ENCODE assay signal across 10 cellular contexts in genomic region chr5:67350600-67351315, GRCh38.
DNase-seq lines count a peak whose midpoint lies in the region; FAIRE-seq lines count a peak whose summit lies in the region.
"Had no signal": no experiment of that assay in that cellular context is flagged by ENCODE, and none has a peak within 500 bp of the region (broad histone marks: within the 10 kb centered on the region; RNA-seq: fewer than 3 reads in every experiment).

No MANE protein-coding gene starts in this region.

- H3K9me3 Mint-ChIP-seq in CD8-positive, alpha-beta memory T cell = no peaks in the 10 kb centered on the region
- H3K9me3 Mint-ChIP-seq in T-helper 2 cell treated with Interferon-gamma antibody and Interleukin-4, amounts not matched to agents 5 μg/mL and 100 μg/mL, for 36 hours = no peaks in the 10 kb centered on the region
- no peaks in the 10 kb centered on the region for H3K9me3 Mint-ChIP-seq in immature natural killer cell

- peak in 2 of 5 donors; percentile 23 to 26 for DNase-seq in CD8-positive, alpha-beta memory T cell
- peak; percentile 30 to 40 for DNase-seq in Kasumi-1 (lab: John Stamatoyannopoulos, UW)
- DNase-seq in T-helper 2 cell treated with Interferon-gamma antibody and Interleukin-4, amounts not matched to agents 5 μg/mL and 100 μg/mL, for 36 hours (ENCODE audit: low spot score) = no peak
- peak; percentile 18 to 55 (median 43) for DNase-seq in immature natural killer cell
- no peak for DNase-seq in cortex of kidney (lab: John Stamatoyannopoulos, UW)
- DNase-seq in GM19240 (ENCODE audit: insufficient read length, low spot score) = no peak
- DNase-seq in RCC 7860 (ENCODE audit: low spot score) = no peak
- DNase-seq in HAP-1 (ENCODE audit: low spot score in 2 of 2) = no peak
- DNase-seq: WERI-Rb-1 had no signal

- peaks cover 0 to 3% (median 1%) of the 10 kb centered on the region in 3 donors for H3K36me3 Mint-ChIP-seq in CD8-positive, alpha-beta memory T cell
- no peaks in the 10 kb centered on the region for H3K36me3 Mint-ChIP-seq in T-helper 2 cell treated with Interferon-gamma antibody and Interleukin-4, amounts not matched to agents 5 μg/mL and 100 μg/mL, for 36 hours (ENCODE audit: low read depth)
- peaks cover 0 to 2% (median 0%) of the 10 kb centered on the region in 3 donors for H3K36me3 Mint-ChIP-seq in immature natural killer cell

- H3K9me3 ChIP-seq in CD8-positive, alpha-beta memory T cell (ENCODE audit: low read length) = no peaks in the 10 kb centered on the region
- no peaks in the 10 kb centered on the region for H3K9me3 ChIP-seq in HAP-1

- no peak overlapping the region for H3K27ac ChIP-seq in CD8-positive, alpha-beta memory T cell (ENCODE audit: low read depth, low read length)
- H3K27ac ChIP-seq: WERI-Rb-1 had no signal

- no peak for FAIRE-seq in RCC 7860 (lab: Jason Lieb, UNC)
- FAIRE-seq: K562 had no signal

- peak overlapping the region; percentile 21 to 96 (median 58) for H3K27ac Mint-ChIP-seq in CD8-positive, alpha-beta memory T cell
- no peak overlapping the region for H3K27ac Mint-ChIP-seq in T-helper 2 cell treated with Interferon-gamma antibody and Interleukin-4, amounts not matched to agents 5 μg/mL and 100 μg/mL, for 36 hours
- H3K27ac Mint-ChIP-seq in immature natural killer cell = peak overlapping the region; percentile 52 to 92 (median 76)

- peaks cover 21 to 24% (median 21%) of the 10 kb centered on the region in 3 donors for H3K4me1 Mint-ChIP-seq in CD8-positive, alpha-beta memory T cell
- peaks cover 5% of the 10 kb centered on the region for H3K4me1 Mint-ChIP-seq in T-helper 2 cell treated with Interferon-gamma antibody and Interleukin-4, amounts not matched to agents 5 μg/mL and 100 μg/mL, for 36 hours (ENCODE audit: low read depth)
- H3K4me1 Mint-ChIP-seq in immature natural killer cell = peaks cover 35 to 36% of the 10 kb centered on the region in 2 donors

- H3K4me3 Mint-ChIP-seq in CD8-positive, alpha-beta memory T cell = peak overlapping the region; percentile 63 to 90 (median 81)
- peak overlapping the region; percentile 44 for H3K4me3 Mint-ChIP-seq in T-helper 2 cell treated with Interferon-gamma antibody and Interleukin-4, amounts not matched to agents 5 μg/mL and 100 μg/mL, for 36 hours
- peak overlapping the region; percentile 79 to 87 (median 81) for H3K4me3 Mint-ChIP-seq in immature natural killer cell

- H3K27me3 ChIP-seq in CD8-positive, alpha-beta memory T cell (ENCODE audit: insufficient read depth, low read length, poor library complexity, severe bottlenecking) = no peaks in the 10 kb centered on the region
- H3K27me3 ChIP-seq in HAP-1 (ENCODE audit: low read depth) = no peaks in the 10 kb centered on the region

- H3K4me1 ChIP-seq in CD8-positive, alpha-beta memory T cell (ENCODE audit: insufficient read depth, low read length) = peaks cover 8% of the 10 kb centered on the region
- H3K4me1 ChIP-seq in HAP-1 = peaks cover 25% of the 10 kb centered on the region

- peaks cover 0 to 3% of the 10 kb centered on the region in 2 donors for H3K27me3 Mint-ChIP-seq in CD8-positive, alpha-beta memory T cell
- H3K27me3 Mint-ChIP-seq in T-helper 2 cell treated with Interferon-gamma antibody and Interleukin-4, amounts not matched to agents 5 μg/mL and 100 μg/mL, for 36 hours (ENCODE audit: low read depth) = peaks cover 29% of the 10 kb centered on the region
- H3K27me3 Mint-ChIP-seq in immature natural killer cell (ENCODE audit: low read depth in 3 of 3) = peaks cover 0 to 6% (median 3%) of the 10 kb centered on the region in 3 donors

- in situ Hi-C loops in HAP-1 (cut with MboI; ENCODE audit: low sequenced_read_pairs) = no loop called here

- CTCF ChIA-PET in CD8-positive, alpha-beta memory T cell (lab: Charles Lee) = no interaction called here

- POLR2A ChIA-PET in CD8-positive, alpha-beta memory T cell (lab: Charles Lee) = interaction anchor here (0.5 kb wide), 1 partner anchor 316 kb away, joined by 5 read pairs; no protein-coding TSS in a partner anchor

- no peaks in the 10 kb centered on the region for H3K36me3 ChIP-seq in CD8-positive, alpha-beta memory T cell (ENCODE audit: insufficient read depth, low read length)
- no peaks in the 10 kb centered on the region for H3K36me3 ChIP-seq in HAP-1 (replicated peaks)
- H3K36me3 ChIP-seq: WERI-Rb-1 had no signal

- peak overlapping the region; percentile 56 for H3K4me3 ChIP-seq in CD8-positive, alpha-beta memory T cell (ENCODE audit: low read length)
- no peak overlapping the region for H3K4me3 ChIP-seq in HAP-1
- H3K4me3 ChIP-seq: K562 had no signal

Comparison
In these comparisons a context has a peak if more than half of its experiments do, and no peak if none do; other contexts are left out.
1. DNase-seq: peak in Kasumi-1 (2 of 2) and immature natural killer cell (3 of 3); none in T-helper 2 cell treated with Interferon-gamma antibody and Interleukin-4, amounts not matched to agents 5 μg/mL and 100 μg/mL, for 36 hours (single experiment), cortex of kidney (single experiment), GM19240 (single experiment), RCC 7860 (single experiment) and HAP-1 (0 of 2).
2. Peak in every context shown above with its lines, with median percentiles within 50 percentile points of each other: H3K4me3 Mint-ChIP-seq.